29 cellular contexts compared by ENCODE assay signal in genomic region chr9:30628915-30629564, GRCh38.
DNase-seq lines count a peak whose midpoint lies in the region; ATAC-seq, FAIRE-seq and TF ChIP-seq lines count a peak whose summit lies in the region.
"Had no signal": no experiment of that assay in that cellular context is flagged by ENCODE, and none has a peak within 500 bp of the region (broad histone marks: within the 10 kb centered on the region; RNA-seq: fewer than 3 reads in every experiment).

No MANE protein-coding gene starts in this region.

- no peaks in the 10 kb centered on the region for H3K4me1 ChIP-seq in mesendoderm (ENCODE audit: control insufficient read depth, low read depth, low read length)
- H3K4me1 ChIP-seq: adrenal gland, gastroesophageal sphincter, neural progenitor cell, Peyer's patch had no signal

- ATAC-seq in HG02981 (IDR thresholded peaks at IDR 0.05; ENCODE audit: unreplicated experiment) (peak; percentile 53), GM18502 (IDR thresholded peaks at IDR 0.05; ENCODE audit: poor library complexity, unreplicated experiment) (no peak), HG02798 (IDR thresholded peaks at IDR 0.05; ENCODE audit: poor library complexity, unreplicated experiment) (no peak)
- ATAC-seq: activated T-cell treated with anti-CD3 and anti-CD28 coated beads, Interleukin-2, amount 50 U/mL, for 72 hours; CD8-positive, alpha-beta T cell; gastroesophageal sphincter; K562; WTC11 had no signal

- H3K4me2 ChIP-seq in mesendoderm (ENCODE audit: low read length), result no peak overlapping the region
- H3K4me2 ChIP-seq: neural progenitor cell had no signal

- in situ Hi-C loops in ACHN (cut with HindIII; ENCODE audit: low pct_ligation_motif_present, low pct_unique_long_range_greater_than_20kb, low sequenced_read_pairs), result no loop called here

- no peak overlapping the region for H3K56ac ChIP-seq in mesendoderm (ENCODE audit: low read length)

- no peak overlapping the region for H3K27ac ChIP-seq in mesendoderm (ENCODE audit: low read depth, low read length)
- H3K27ac ChIP-seq: adrenal gland, brain microvascular endothelial cell, dorsolateral prefrontal cortex, gastroesophageal sphincter, neural progenitor cell, Peyer's patch had no signal

- H3K79me2 ChIP-seq in mesendoderm (ENCODE audit: control insufficient read depth, insufficient read depth, low read length), result no peaks in the 10 kb centered on the region

- H3K36me3 Mint-ChIP-seq in nephron (ENCODE audit: low read depth), result no peaks in the 10 kb centered on the region
- H3K36me3 Mint-ChIP-seq in activated T-helper 1 cell treated with anti-CD3 and anti-CD28 coated beads, Interleukin-12 subunit alpha, Interleukin-12 subunit beta, Interleukin-2, Interleukin-4 antibody, amounts not matched to agents 30 ng/mL and 10 ng/mL and 1 ng/mL, durations not matched to agents 14 hours and 24 hours and 36 hours (ENCODE audit: low read depth), result no peaks in the 10 kb centered on the region
- H3K36me3 Mint-ChIP-seq: CD8-positive, alpha-beta T cell; neural progenitor cell; WTC11 had no signal

- no peak overlapping the region for H2BK120ac ChIP-seq in mesendoderm (ENCODE audit: low read depth, low read length)

- no peak overlapping the region for H2BK5ac ChIP-seq in mesendoderm (ENCODE audit: low read length)

- no peak overlapping the region for H4K5ac ChIP-seq in mesendoderm (ENCODE audit: low read length)

- no peak overlapping the region for H2BK15ac ChIP-seq in mesendoderm (replicated peaks; ENCODE audit: low read depth)

- intact Hi-C loops in activated T-helper 1 cell treated with anti-CD3 and anti-CD28 coated beads, Interleukin-12 subunit alpha, Interleukin-12 subunit beta, Interleukin-2, Interleukin-4 antibody, amounts not matched to agents 30 ng/mL and 10 ng/mL and 1 ng/mL, durations not matched to agents 14 hours and 24 hours and 36 hours (cut with micrococcal nuclease), result no loop called here

- peak; percentile 13 for FAIRE-seq in islet of Langerhans (lab: Jason Lieb, UNC)
- FAIRE-seq: K562, urothelium cell line had no signal

- H3K79me1 ChIP-seq in mesendoderm (ENCODE audit: low read length), result no peaks in the 10 kb centered on the region

- no peak overlapping the region for H3K9ac ChIP-seq in mesendoderm (ENCODE audit: low read length)
- H3K9ac ChIP-seq: neural progenitor cell had no signal

- DNase-seq in ACHN (peak; percentile 38), mesendoderm (no peak)
- DNase-seq in activated T-helper 1 cell treated with anti-CD3 and anti-CD28 coated beads, Interleukin-12 subunit alpha, Interleukin-12 subunit beta, Interleukin-2, Interleukin-4 antibody, amounts not matched to agents 30 ng/mL and 10 ng/mL and 1 ng/mL, durations not matched to agents 14 hours and 24 hours and 36 hours (ENCODE audit: low spot score), result no peak
- DNase-seq: activated naive CD4-positive, alpha-beta T cell treated with anti-CD3 and anti-CD28 coated beads for 36 hours; activated T-cell treated with anti-CD3 and anti-CD28 coated beads, Interleukin-2, amount 50 U/mL, for 72 hours; adrenal gland; brain microvascular endothelial cell; CD8-positive, alpha-beta T cell; DMS79; dorsolateral prefrontal cortex; GF-D8; NCI-H1105; NCI-H1930; NCI-H526; Peyer's patch; posterior cingulate gyrus; SIG-M5; stimulated activated naive CD4-positive, alpha-beta T cell treated with Interleukin-2 at 50 U/mL for 16 hours had no signal

- H3K36me3 ChIP-seq in mesendoderm (ENCODE audit: control insufficient read depth, insufficient read depth, low read length), result no peaks in the 10 kb centered on the region
- H3K36me3 ChIP-seq: adrenal gland, brain microvascular endothelial cell, gastroesophageal sphincter, neural progenitor cell, Peyer's patch had no signal

- H4K8ac ChIP-seq in mesendoderm (ENCODE audit: low read depth, low read length), result no peak overlapping the region

- WGBS in mesendoderm (ENCODE audit: extremely low coverage, insufficient coverage, low lambda C conversion rate), result no CpG with 5 or more reads among the region's 2 CpGs

- H3K4me1 Mint-ChIP-seq in nephron, result peaks cover 8% of the 10 kb centered on the region
- no peaks in the 10 kb centered on the region for H3K4me1 Mint-ChIP-seq in activated T-helper 1 cell treated with anti-CD3 and anti-CD28 coated beads, Interleukin-12 subunit alpha, Interleukin-12 subunit beta, Interleukin-2, Interleukin-4 antibody, amounts not matched to agents 30 ng/mL and 10 ng/mL and 1 ng/mL, durations not matched to agents 14 hours and 24 hours and 36 hours (ENCODE audit: low read depth)
- H3K4me1 Mint-ChIP-seq: neural progenitor cell had no signal

- H3K9me3 Mint-ChIP-seq in nephron, result no peaks in the 10 kb centered on the region
- H3K9me3 Mint-ChIP-seq in activated T-helper 1 cell treated with anti-CD3 and anti-CD28 coated beads, Interleukin-12 subunit alpha, Interleukin-12 subunit beta, Interleukin-2, Interleukin-4 antibody, amounts not matched to agents 30 ng/mL and 10 ng/mL and 1 ng/mL, durations not matched to agents 14 hours and 24 hours and 36 hours, result no peaks in the 10 kb centered on the region
- H3K9me3 Mint-ChIP-seq: activated naive CD4-positive, alpha-beta T cell treated with anti-CD3 and anti-CD28 coated beads for 36 hours; CD8-positive, alpha-beta T cell; neural progenitor cell; WTC11 had no signal

- no peak overlapping the region for H3K23ac ChIP-seq in mesendoderm (ENCODE audit: low read length)

- no peak overlapping the region for H2AK5ac ChIP-seq in mesendoderm (ENCODE audit: low read length)

- H3K4me3 Mint-ChIP-seq in nephron, result no peak overlapping the region
- H3K4me3 Mint-ChIP-seq in activated T-helper 1 cell treated with anti-CD3 and anti-CD28 coated beads, Interleukin-12 subunit alpha, Interleukin-12 subunit beta, Interleukin-2, Interleukin-4 antibody, amounts not matched to agents 30 ng/mL and 10 ng/mL and 1 ng/mL, durations not matched to agents 14 hours and 24 hours and 36 hours, result no peak overlapping the region
- H3K4me3 Mint-ChIP-seq: activated naive CD4-positive, alpha-beta T cell treated with anti-CD3 and anti-CD28 coated beads for 36 hours; activated T-cell treated with anti-CD3 and anti-CD28 coated beads, Interleukin-2, amount 50 U/mL, for 72 hours; CD8-positive, alpha-beta T cell; neural progenitor cell; WTC11 had no signal

- H3K4me3 ChIP-seq in mesendoderm (ENCODE audit: low read length), result no peak overlapping the region
- H3K4me3 ChIP-seq: adrenal gland, dorsolateral prefrontal cortex, gastroesophageal sphincter, K562, lung, neural progenitor cell, Peyer's patch had no signal

- no peak overlapping the region for H3K18ac ChIP-seq in mesendoderm (ENCODE audit: low read length)

- TF ChIP-seq CTCF in nephron (IDR thresholded peaks at IDR 0.05; ENCODE audit: unreplicated experiment in 3 of 3), result no peak

- H3K27ac Mint-ChIP-seq in nephron, result peak overlapping the region; percentile 10 to 83 (median 33)
- H3K27ac Mint-ChIP-seq in activated T-helper 1 cell treated with anti-CD3 and anti-CD28 coated beads, Interleukin-12 subunit alpha, Interleukin-12 subunit beta, Interleukin-2, Interleukin-4 antibody, amounts not matched to agents 30 ng/mL and 10 ng/mL and 1 ng/mL, durations not matched to agents 14 hours and 24 hours and 36 hours, result no peak overlapping the region
- H3K27ac Mint-ChIP-seq: activated naive CD4-positive, alpha-beta T cell treated with anti-CD3 and anti-CD28 coated beads for 36 hours; activated T-cell treated with anti-CD3 and anti-CD28 coated beads, Interleukin-2, amount 50 U/mL, for 72 hours; CD8-positive, alpha-beta T cell; neural progenitor cell; WTC11 had no signal

- no peaks in the 10 kb centered on the region for H3K27me3 Mint-ChIP-seq in nephron (ENCODE audit: low read depth)
- no peaks in the 10 kb centered on the region for H3K27me3 Mint-ChIP-seq in activated T-helper 1 cell treated with anti-CD3 and anti-CD28 coated beads, Interleukin-12 subunit alpha, Interleukin-12 subunit beta, Interleukin-2, Interleukin-4 antibody, amounts not matched to agents 30 ng/mL and 10 ng/mL and 1 ng/mL, durations not matched to agents 14 hours and 24 hours and 36 hours (ENCODE audit: insufficient read depth)

- no peak overlapping the region for H3K4ac ChIP-seq in mesendoderm (ENCODE audit: low read depth, low read length)

- no peaks in the 10 kb centered on the region for H3K27me3 ChIP-seq in mesendoderm (ENCODE audit: insufficient read depth, low read length, poor library complexity)
- H3K27me3 ChIP-seq: adrenal gland, brain microvascular endothelial cell, dorsolateral prefrontal cortex, gastroesophageal sphincter, neural progenitor cell, Peyer's patch had no signal
